ENCODE assay signal across 10 cellular contexts in the genomic region with DNA sequence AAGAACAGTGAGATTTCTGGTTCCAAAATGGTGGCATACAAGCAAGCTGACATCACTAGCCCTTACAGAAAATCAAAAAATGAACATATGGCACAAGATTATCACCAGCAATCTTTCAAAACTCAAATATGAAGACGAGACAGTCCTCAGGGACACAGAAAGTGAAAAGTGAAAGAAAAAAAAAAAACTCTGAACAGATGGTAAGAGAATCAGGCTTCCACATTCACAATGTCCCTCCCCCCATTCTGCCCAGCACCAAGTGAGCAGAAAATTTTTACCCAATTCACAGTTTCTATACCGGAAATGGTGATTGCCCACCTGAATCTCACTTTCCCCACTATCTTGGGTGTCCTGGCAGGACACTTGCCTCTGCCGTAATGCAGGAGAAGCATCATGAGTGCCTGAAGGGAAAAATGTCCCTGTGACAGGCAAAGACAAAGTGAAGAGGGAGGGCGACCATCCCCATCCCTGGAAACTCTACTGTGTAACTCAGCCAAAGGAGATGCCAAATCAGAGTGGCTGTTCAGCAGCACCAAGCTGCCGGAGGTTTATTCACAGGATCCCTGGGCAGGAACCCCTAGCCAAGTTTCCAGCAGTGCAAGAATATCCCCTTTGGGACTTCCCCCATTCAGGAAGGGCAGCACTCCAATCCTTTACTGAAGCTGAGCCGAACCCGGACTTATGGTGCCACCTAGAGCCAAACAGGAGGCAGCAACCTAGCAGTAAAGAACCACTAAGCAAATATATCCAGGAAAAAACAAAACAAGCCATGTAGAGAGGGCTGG.
DNase-seq lines count a peak whose midpoint lies in the region; ATAC-seq and TF ChIP-seq lines count a peak whose summit lies in the region.
"Had no signal": no experiment of that assay in that cellular context is flagged by ENCODE, and none has a peak within 500 bp of the region (broad histone marks: within the 10 kb centered on the region; RNA-seq: fewer than 3 reads in every experiment).

No MANE protein-coding gene starts in this region.

- no peaks in the 10 kb centered on the region for H3K27me3 ChIP-seq in OCI-LY1 (ENCODE audit: insufficient read depth, low read length)
- H3K27me3 ChIP-seq: neutrophil had no signal

- H3K4me2 ChIP-seq in OCI-LY1 (ENCODE audit: low read length), result no peak overlapping the region

- no peak overlapping the region for H3K4me3 ChIP-seq in OCI-LY1 (ENCODE audit: low read depth, low read length, poor library complexity, severe bottlenecking)

- ATAC-seq in GM18520 (IDR thresholded peaks at IDR 0.05; ENCODE audit: unreplicated experiment) (peak; percentile 45), HG02973 (IDR thresholded peaks at IDR 0.05; ENCODE audit: unreplicated experiment) (peak; percentile 65), Right ventricle myocardium inferior (no peak)
- ATAC-seq in activated CD4-positive, CD25-positive, alpha-beta regulatory T cell treated with anti-CD3 and anti-CD28 coated beads, Interleukin-2, amount 50 U/mL, for 24 hours, result no peak

- no peak overlapping the region for H3K9ac ChIP-seq in OCI-LY1 (ENCODE audit: low read length)

- no peak overlapping the region for H3K27ac ChIP-seq in OCI-LY1 (ENCODE audit: low read depth, low read length, poor library complexity, severe bottlenecking)
- H3K27ac ChIP-seq: neutrophil had no signal

- H2AFZ ChIP-seq in OCI-LY1 (ENCODE audit: low read length), result no peak overlapping the region

- DNase-seq in iPS DF 4.7 (ENCODE audit: extremely low read depth, low spot score) (peak; percentile 28), NOMO-1 (lab: John Stamatoyannopoulos, UW; ENCODE audit: unreplicated experiment in 2 of 2) (no peak), DMS79 treated with DMSO at 0.1 percent for 48 hours (lab: John Stamatoyannopoulos, UW) (no peak), Right ventricle myocardium inferior (ENCODE audit: missing footprints) (no peak)
- DNase-seq: activated B cell treated with CpG ODN at 0.5 μM for 24 hours had no signal

- H3F3A ChIP-seq in OCI-LY1 (ENCODE audit: insufficient read depth, low read length), result no peaks in the 10 kb centered on the region

- H4K20me1 ChIP-seq in OCI-LY1 (ENCODE audit: insufficient read depth, low read length), result no peaks in the 10 kb centered on the region

- H3K4me1 ChIP-seq in OCI-LY1 (ENCODE audit: insufficient read depth, low read length, severe bottlenecking), result no peaks in the 10 kb centered on the region

- no peaks in the 10 kb centered on the region for H3K79me2 ChIP-seq in OCI-LY1 (ENCODE audit: insufficient read depth, low read length)

- TF ChIP-seq CTCF in OCI-LY1 (IDR thresholded peaks at IDR 0.05; ENCODE audit: low read length), result peak; percentile 63

- no peaks in the 10 kb centered on the region for H3K36me3 ChIP-seq in OCI-LY1 (ENCODE audit: insufficient read depth, low read length)
- H3K36me3 ChIP-seq: neutrophil had no signal

- intact Hi-C loops in Right ventricle myocardium inferior (cut with DNase I), result no loop called here

- H3K9me2 ChIP-seq in OCI-LY1 (ENCODE audit: low read depth, low read length), result no peaks in the 10 kb centered on the region

- H3K9me3 ChIP-seq in OCI-LY1 (ENCODE audit: low read length), result no peaks in the 10 kb centered on the region
- H3K9me3 ChIP-seq: neutrophil had no signal

Comparison
In these comparisons a context has a peak if more than half of its experiments do, and no peak if none do; other contexts are left out.
1. ATAC-seq: peak in GM18520 (single experiment) and HG02973 (single experiment); none in activated CD4-positive, CD25-positive, alpha-beta regulatory T cell treated with anti-CD3 and anti-CD28 coated beads, Interleukin-2, amount 50 U/mL, for 24 hours (0 of 2) and Right ventricle myocardium inferior (single experiment).